Comparison of ENCODE assay signal across 2 cellular contexts in genomic region chr9:137244486-137245449, GRCh38.
A peak's percentile ranks its signal among the peaks of the same experiment; 100 is the strongest.
TF ChIP-seq lines count a peak whose summit lies in the region.

No MANE protein-coding gene starts in this region.

TF ChIP-seq in IMR-90, 13 proteins besides CTCF, POLR2A, EP300 and RAD21 (continued from another document):
- TF ChIP-seq RFX5 (IDR thresholded peaks at IDR 0.05; ENCODE audit: low read depth, low read length) = no peak
- TF ChIP-seq BHLHE40 (IDR thresholded peaks at IDR 0.05; ENCODE audit: low read depth, low read length) = no peak
- TF ChIP-seq CEBPB (IDR thresholded peaks at IDR 0.05; ENCODE audit: low read depth, low read length) = no peak
- TF ChIP-seq MXI1 (IDR thresholded peaks at IDR 0.05; ENCODE audit: borderline replicate concordance, low read depth, low read length) = no peak
- TF ChIP-seq ELK1 (IDR thresholded peaks at IDR 0.05; ENCODE audit: borderline replicate concordance, low read depth, low read length) = no peak
- no peak for TF ChIP-seq CHD1 (IDR thresholded peaks at IDR 0.05; ENCODE audit: low read depth, low read length)
- TF ChIP-seq RCOR1 (IDR thresholded peaks at IDR 0.05; ENCODE audit: insufficient replicate concordance, low read length) = no peak
- TF ChIP-seq FOS (IDR thresholded peaks at IDR 0.05; ENCODE audit: low read depth, low read length) = no peak
- TF ChIP-seq MAFK (IDR thresholded peaks at IDR 0.05; ENCODE audit: low read depth, low read length) = no peak
- no peak for TF ChIP-seq MAZ (IDR thresholded peaks at IDR 0.05; ENCODE audit: borderline replicate concordance, low read depth, low read length)
- no peak for TF ChIP-seq USF2 (IDR thresholded peaks at IDR 0.05; ENCODE audit: low read depth, low read length)
- TF ChIP-seq NFE2L2 (IDR thresholded peaks at IDR 0.05; ENCODE audit: low read depth, low read length) = no peak

TF ChIP-seq in WTC11, 78 proteins besides CTCF, POLR2A, EP300 and RAD21:
- TF ChIP-seq SMAD4 (CRISPR knock-in tag; IDR thresholded peaks at IDR 0.05) = 0 out of 2 replicates have a peak, but pooled peaks have one; percentile 13
- TF ChIP-seq ZMAT4 (CRISPR knock-in tag; IDR thresholded peaks at IDR 0.05) = no peak
- no peak for TF ChIP-seq ZNF263 (CRISPR knock-in tag; IDR thresholded peaks at IDR 0.05; ENCODE audit: low read depth)
- no peak for TF ChIP-seq CREB1 (CRISPR knock-in tag; IDR thresholded peaks at IDR 0.05)
- TF ChIP-seq MAX (CRISPR knock-in tag; IDR thresholded peaks at IDR 0.05) = peak; percentile 38; the same call in 1 of the 2 replicates
